ENCODE assay signal across 8 cellular contexts in genomic region chr3:71582612-71583568, GRCh38. TPM values are rescaled to one million over a fixed set of nuclear protein-coding genes. Genes with fewer than 3 reads are reported as not detected.
DNase-seq lines count a peak whose midpoint lies in the region; ATAC-seq and TF ChIP-seq lines count a peak whose summit lies in the region.

No MANE protein-coding gene starts in this region.

- H3K4me2 ChIP-seq in OCI-LY1 (ENCODE audit: low read length), result peak overlapping the region; percentile 96

- no peaks in the 10 kb centered on the region for H3K9me3 Mint-ChIP-seq in activated T-helper 1 cell treated with anti-CD3 and anti-CD28 coated beads, Interleukin-12 subunit alpha, Interleukin-12 subunit beta, Interleukin-2, Interleukin-4 antibody, amounts not matched to agents 30 ng/mL and 10 ng/mL and 1 ng/mL, durations not matched to agents 14 hours and 24 hours and 36 hours
- no peaks in the 10 kb centered on the region for H3K9me3 Mint-ChIP-seq in nephron

- peak; percentile 40 for ATAC-seq in GM19438 (IDR thresholded peaks at IDR 0.05; ENCODE audit: low read depth, unreplicated experiment)

- peaks cover 51% of the 10 kb centered on the region for H3K4me1 ChIP-seq in OCI-LY1 (ENCODE audit: insufficient read depth, low read length, severe bottlenecking)
- peaks cover 22 to 57% (median 41%) of the 10 kb centered on the region in 4 donors for H3K4me1 ChIP-seq in stomach

- H3K36me3 Mint-ChIP-seq in activated T-helper 1 cell treated with anti-CD3 and anti-CD28 coated beads, Interleukin-12 subunit alpha, Interleukin-12 subunit beta, Interleukin-2, Interleukin-4 antibody, amounts not matched to agents 30 ng/mL and 10 ng/mL and 1 ng/mL, durations not matched to agents 14 hours and 24 hours and 36 hours (ENCODE audit: low read depth), result no peaks in the 10 kb centered on the region
- no peaks in the 10 kb centered on the region for H3K36me3 Mint-ChIP-seq in nephron (ENCODE audit: low read depth)

- peak overlapping the region; percentile 96 for H3K9ac ChIP-seq in OCI-LY1 (ENCODE audit: low read length)

- no peaks in the 10 kb centered on the region for H3K9me2 ChIP-seq in OCI-LY1 (ENCODE audit: low read depth, low read length)

- TF ChIP-seq CTCF in OCI-LY1 (IDR thresholded peaks at IDR 0.05; ENCODE audit: low read length) (no peak), fibroblast of pulmonary artery (IDR thresholded peaks at IDR 0.05; ENCODE audit: low read length, missing control alignments) (no peak), nephron (IDR thresholded peaks at IDR 0.05; ENCODE audit: unreplicated experiment in 3 of 3) (no peak), stomach (IDR thresholded peaks at IDR 0.05) (no peak)

- H3K4me1 Mint-ChIP-seq in activated T-helper 1 cell treated with anti-CD3 and anti-CD28 coated beads, Interleukin-12 subunit alpha, Interleukin-12 subunit beta, Interleukin-2, Interleukin-4 antibody, amounts not matched to agents 30 ng/mL and 10 ng/mL and 1 ng/mL, durations not matched to agents 14 hours and 24 hours and 36 hours (ENCODE audit: low read depth), result peaks cover 47% of the 10 kb centered on the region
- H3K4me1 Mint-ChIP-seq in nephron, result peaks cover 49% of the 10 kb centered on the region

- H3K4me3 Mint-ChIP-seq in activated T-helper 1 cell treated with anti-CD3 and anti-CD28 coated beads, Interleukin-12 subunit alpha, Interleukin-12 subunit beta, Interleukin-2, Interleukin-4 antibody, amounts not matched to agents 30 ng/mL and 10 ng/mL and 1 ng/mL, durations not matched to agents 14 hours and 24 hours and 36 hours, result peak overlapping the region; percentile 89
- H3K4me3 Mint-ChIP-seq in nephron, result peak overlapping the region; percentile 97 to 98 (median 97)

- no peak for TF ChIP-seq POLR2A in stomach (IDR thresholded peaks at IDR 0.05)

- H3K27ac ChIP-seq in OCI-LY1 (ENCODE audit: low read depth, low read length, poor library complexity, severe bottlenecking) (peak overlapping the region; percentile 98), stomach (peak overlapping the region; percentile 94 to 100 (median 96))

- DNase-seq in A172 (ENCODE audit: low spot score), result peak; percentile 29
- DNase-seq in activated T-helper 1 cell treated with anti-CD3 and anti-CD28 coated beads, Interleukin-12 subunit alpha, Interleukin-12 subunit beta, Interleukin-2, Interleukin-4 antibody, amounts not matched to agents 30 ng/mL and 10 ng/mL and 1 ng/mL, durations not matched to agents 14 hours and 24 hours and 36 hours (ENCODE audit: low spot score), result peak; percentile 14
- no peak for DNase-seq in fibroblast of pulmonary artery (ENCODE audit: low read depth)
- peak; percentile 78 for DNase-seq in stomach
- no peak for DNase-seq in GM19240 (ENCODE audit: insufficient read length, low spot score)

- H4K20me1 ChIP-seq in OCI-LY1 (ENCODE audit: insufficient read depth, low read length), result no peaks in the 10 kb centered on the region

- H3K9me3 ChIP-seq in OCI-LY1 (ENCODE audit: low read length) (no peaks in the 10 kb centered on the region), stomach (no peaks in the 10 kb centered on the region)

- WGBS in stomach, 5 donors, result 0 to 1% (median 1%) methylated on average over 77 to 84 of the region's 84 CpGs

- H2AFZ ChIP-seq in OCI-LY1 (ENCODE audit: low read length), result no peak overlapping the region

- H3K4me3 ChIP-seq in OCI-LY1 (ENCODE audit: low read depth, low read length, poor library complexity, severe bottlenecking) (peak overlapping the region; percentile 93), fibroblast of pulmonary artery (replicated peaks; ENCODE audit: low read depth, low read length) (peak overlapping the region; percentile 72), stomach (peak overlapping the region; percentile 62 to 83 (median 81))

- intact Hi-C loops in activated T-helper 1 cell treated with anti-CD3 and anti-CD28 coated beads, Interleukin-12 subunit alpha, Interleukin-12 subunit beta, Interleukin-2, Interleukin-4 antibody, amounts not matched to agents 30 ng/mL and 10 ng/mL and 1 ng/mL, durations not matched to agents 14 hours and 24 hours and 36 hours (cut with micrococcal nuclease), result loop anchor here (1.0 to 5.0 kb wide), 6 partner anchors 131 to 520 kb away; no protein-coding TSS in a partner anchor
- intact Hi-C loops in stomach (cut with DNase I; ENCODE audit: low total_unique reads), result no loop called here

- H3F3A ChIP-seq in OCI-LY1 (ENCODE audit: insufficient read depth, low read length), result 0 out of 2 replicates have a peak, but pooled peaks cover 3% of the 10 kb centered on the region

- TF ChIP-seq EP300 in stomach (IDR thresholded peaks at IDR 0.05), result no peak

- peaks cover 37% of the 10 kb centered on the region for H3K79me2 ChIP-seq in OCI-LY1 (ENCODE audit: insufficient read depth, low read length)

- H3K27me3 ChIP-seq in OCI-LY1 (ENCODE audit: insufficient read depth, low read length) (no peaks in the 10 kb centered on the region), stomach (no peaks in the 10 kb centered on the region)

- H3K27ac Mint-ChIP-seq in activated T-helper 1 cell treated with anti-CD3 and anti-CD28 coated beads, Interleukin-12 subunit alpha, Interleukin-12 subunit beta, Interleukin-2, Interleukin-4 antibody, amounts not matched to agents 30 ng/mL and 10 ng/mL and 1 ng/mL, durations not matched to agents 14 hours and 24 hours and 36 hours, result peak overlapping the region; percentile 90
- peak overlapping the region; percentile 96 to 99 (median 98) for H3K27ac Mint-ChIP-seq in nephron

- peaks cover 20% of the 10 kb centered on the region; the same call in 1 of the 2 replicates for H3K36me3 ChIP-seq in OCI-LY1 (ENCODE audit: insufficient read depth, low read length)
- H3K36me3 ChIP-seq in stomach, result no peaks in the 10 kb centered on the region

- H3K27me3 Mint-ChIP-seq in activated T-helper 1 cell treated with anti-CD3 and anti-CD28 coated beads, Interleukin-12 subunit alpha, Interleukin-12 subunit beta, Interleukin-2, Interleukin-4 antibody, amounts not matched to agents 30 ng/mL and 10 ng/mL and 1 ng/mL, durations not matched to agents 14 hours and 24 hours and 36 hours (ENCODE audit: insufficient read depth), result peaks cover 33% of the 10 kb centered on the region
- H3K27me3 Mint-ChIP-seq in nephron (ENCODE audit: low read depth), result peaks cover 19% of the 10 kb centered on the region

RNA-seq across cellular contexts. Expression of gene FOXP1, which starts 0.6 kb away (rescaled TPM):
- total RNA-seq in A172 (2014; rRNA removed; shearing (Covaris generic)), result 10.3 and 16.1 TPM in 2 replicates
- 94.8 and 97.6 TPM in 2 replicates for total RNA-seq in activated T-helper 1 cell treated with anti-CD3 and anti-CD28 coated beads, Interleukin-12 subunit alpha, Interleukin-12 subunit beta, Interleukin-2, Interleukin-4 antibody, amounts not matched to agents 30 ng/mL and 10 ng/mL and 1 ng/mL, durations not matched to agents 14 hours and 24 hours and 36 hours
- 100 to 1,000 TPM; 109 to 215 (median 159) TPM for total RNA-seq in stomach
- polyA plus RNA-seq in stomach, result 10 to 100 TPM; 12.3 to 20.5 (median 15.6) TPM

Comparison
In these comparisons a context has a peak if more than half of its experiments do, and no peak if none do; other contexts are left out.
1. DNase-seq: peak in A172 (single experiment), activated T-helper 1 cell treated with anti-CD3 and anti-CD28 coated beads, Interleukin-12 subunit alpha, Interleukin-12 subunit beta, Interleukin-2, Interleukin-4 antibody, amounts not matched to agents 30 ng/mL and 10 ng/mL and 1 ng/mL, durations not matched to agents 14 hours and 24 hours and 36 hours (single experiment) and stomach (single experiment); none in fibroblast of pulmonary artery (single experiment) and GM19240 (single experiment).
2. Peak in every context shown above with its lines, with median percentiles within 50 percentile points of each other: H3K4me3 ChIP-seq.